8 cellular contexts compared by ENCODE assay signal in the genomic region with DNA sequence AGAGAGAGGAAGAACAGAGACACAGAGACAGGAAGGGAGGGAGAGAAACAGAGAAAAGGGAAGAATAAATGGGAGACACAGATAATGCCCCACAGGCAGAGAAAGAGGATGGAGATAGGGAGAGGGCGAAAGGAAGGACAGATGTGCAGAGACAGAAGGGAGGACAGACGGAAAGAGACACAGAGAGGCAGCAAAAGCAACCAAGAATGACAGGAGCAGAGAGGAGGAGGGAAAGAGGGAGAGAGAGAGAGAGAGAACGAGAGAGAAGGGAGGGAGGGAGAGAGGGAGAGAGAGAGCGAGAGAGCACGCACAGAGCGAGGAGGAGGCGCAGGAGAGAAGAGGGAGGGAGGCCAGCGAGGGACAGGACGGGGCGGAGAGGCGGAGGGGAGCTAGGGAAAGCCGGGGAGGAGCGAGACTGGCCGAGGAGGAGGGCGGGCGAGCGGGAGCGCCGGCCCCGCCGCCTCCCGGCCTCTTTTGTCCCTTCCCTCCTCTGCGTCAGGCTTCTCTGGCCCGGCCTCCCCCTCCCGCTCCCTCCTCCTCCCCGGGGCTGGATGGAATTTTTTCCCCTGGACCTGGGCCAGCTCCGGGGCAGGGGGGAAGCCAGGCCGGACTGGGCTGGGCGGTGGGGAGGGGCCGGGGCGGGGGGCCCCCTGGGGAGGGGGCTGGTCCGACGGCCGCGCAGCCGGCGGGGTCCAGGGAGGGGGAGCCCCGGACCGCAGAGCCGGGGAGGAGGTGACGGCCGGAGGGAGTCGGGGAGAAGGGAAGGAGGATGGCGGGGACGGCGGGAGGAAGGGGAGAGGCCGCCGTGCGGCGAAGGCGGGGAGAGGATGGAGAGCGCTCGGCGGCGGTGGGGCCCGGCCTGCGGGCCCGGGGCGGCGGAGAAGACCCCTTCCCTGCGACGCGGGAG.
DNase-seq lines count a peak whose midpoint lies in the region; ATAC-seq and TF ChIP-seq lines count a peak whose summit lies in the region.

No MANE protein-coding gene starts in this region.

- H3F3A ChIP-seq in OCI-LY1 (ENCODE audit: insufficient read depth, low read length) = no peaks in the 10 kb centered on the region

- H3K27me3 ChIP-seq in HAP-1 (ENCODE audit: low read depth) (no peaks in the 10 kb centered on the region), OCI-LY1 (ENCODE audit: insufficient read depth, low read length) (no peaks in the 10 kb centered on the region), iPS-15b (ENCODE audit: control insufficient read depth, insufficient read depth, low read length) (no peaks in the 10 kb centered on the region)

- H3K9ac ChIP-seq in OCI-LY1 (ENCODE audit: low read length) (no peak overlapping the region), iPS-15b (ENCODE audit: low read depth, low read length) (no peak overlapping the region)

- no peak overlapping the region for H3K27ac ChIP-seq in OCI-LY1 (ENCODE audit: low read depth, low read length, poor library complexity, severe bottlenecking)

- no peaks in the 10 kb centered on the region for H3K9me2 ChIP-seq in OCI-LY1 (ENCODE audit: low read depth, low read length)

- in situ Hi-C loops in HAP-1 (cut with MboI; ENCODE audit: low sequenced_read_pairs) (no loop called here), T47D (cut with HindIII; ENCODE audit: low pct_unique_long_range_greater_than_20kb, low sequenced_read_pairs) (no loop called here)

- peak overlapping the region; percentile 51 for H3K4me3 ChIP-seq in HAP-1
- H3K4me3 ChIP-seq in OCI-LY1 (ENCODE audit: low read depth, low read length, poor library complexity, severe bottlenecking) = peak overlapping the region; percentile 20
- peak overlapping the region; percentile 82 for H3K4me3 ChIP-seq in iPS-15b (ENCODE audit: low read depth, low read length)

- no peaks in the 10 kb centered on the region for H3K9me3 ChIP-seq in HAP-1
- no peaks in the 10 kb centered on the region for H3K9me3 ChIP-seq in OCI-LY1 (ENCODE audit: low read length)
- H3K9me3 ChIP-seq in iPS-15b (ENCODE audit: control insufficient read depth, insufficient read depth, low read length) = no peaks in the 10 kb centered on the region

- H3K36me3 ChIP-seq in HAP-1 (replicated peaks) (no peaks in the 10 kb centered on the region; the same call in 1 of the 2 replicates), OCI-LY1 (ENCODE audit: insufficient read depth, low read length) (no peaks in the 10 kb centered on the region; the same call in 1 of the 2 replicates), iPS-15b (ENCODE audit: control insufficient read depth, insufficient read depth, low read length) (no peaks in the 10 kb centered on the region)

- no peak overlapping the region for H2AFZ ChIP-seq in OCI-LY1 (ENCODE audit: low read length)

- H3K4me2 ChIP-seq in OCI-LY1 (ENCODE audit: low read length) = no peak overlapping the region

- DNase-seq in AG20443 (ENCODE audit: low spot score) = peak; percentile 94
- DNase-seq in HAP-1 (ENCODE audit: low spot score in 2 of 2) = peak; percentile 89 to 91
- peak; percentile 61 to 94 for DNase-seq in T47D (ENCODE audit: low read depth in 1 of 2, low spot score in 1 of 2)
- peak; percentile 97 for DNase-seq in putamen (ENCODE audit: low spot score)

- H4K20me1 ChIP-seq in OCI-LY1 (ENCODE audit: insufficient read depth, low read length) = no peaks in the 10 kb centered on the region

- H3K4me1 ChIP-seq in HAP-1 (peaks cover 10% of the 10 kb centered on the region), OCI-LY1 (ENCODE audit: insufficient read depth, low read length, severe bottlenecking) (peaks cover 17% of the 10 kb centered on the region), iPS-15b (ENCODE audit: control insufficient read depth, insufficient read depth, low read length) (peaks cover 10% of the 10 kb centered on the region)

- no peak for TF ChIP-seq CTCF in OCI-LY1 (IDR thresholded peaks at IDR 0.05; ENCODE audit: low read length)

- H3K79me2 ChIP-seq in OCI-LY1 (ENCODE audit: insufficient read depth, low read length) = no peaks in the 10 kb centered on the region

- ATAC-seq in HG03342 (IDR thresholded peaks at IDR 0.05; ENCODE audit: unreplicated experiment) (no peak), HG03469 (IDR thresholded peaks at IDR 0.05; ENCODE audit: unreplicated experiment) (no peak)

Comparison
In these comparisons a context has a peak if more than half of its experiments do, and no peak if none do; other contexts are left out.
1. H3K4me3 ChIP-seq: peak in every context shown above with its lines; median percentile 82 in iPS-15b; 51 in HAP-1; 20 in OCI-LY1.